ENCODE assay signal across 29 cellular contexts in the genomic region with DNA sequence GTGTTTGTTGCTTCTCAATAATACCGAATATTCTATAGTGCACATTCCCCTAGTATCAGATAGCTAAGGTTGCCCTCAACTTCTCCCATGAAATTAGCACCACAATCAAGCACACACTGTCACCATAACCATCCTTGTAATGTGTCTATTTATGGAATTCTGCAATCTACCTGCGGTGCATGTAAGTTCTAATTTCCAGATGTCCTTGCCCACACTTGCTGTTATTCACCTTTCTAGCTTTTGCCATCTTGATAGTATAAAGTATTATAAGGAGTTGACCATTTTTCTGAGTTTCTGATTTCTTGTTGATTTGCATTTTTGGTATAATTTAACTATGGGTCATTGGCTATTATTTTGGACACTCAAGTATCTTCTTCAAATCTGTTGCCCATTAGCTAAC.
"Had no signal": no experiment of that assay in that cellular context is flagged by ENCODE, and none has a peak within 500 bp of the region (broad histone marks: within the 10 kb centered on the region; RNA-seq: fewer than 3 reads in every experiment).

No MANE protein-coding gene starts in this region.

- H3K4me3 ChIP-seq: stomach, suprapubic skin, testis, thoracic aorta, thyroid gland, tibial artery, tibial nerve, transverse colon, upper lobe of left lung, upper lobe of right lung, uterus, vagina had no signal

- ATAC-seq: stimulated activated effector memory CD8-positive, alpha-beta T cell treated with anti-CD3 and anti-CD28 coated beads, Interleukin-12 subunit alpha, Interleukin-12 subunit beta, amount 100 ng/mL, for 72 hours; stimulated activated memory B cell treated with anti-CD40 and anti-IgM and Interleukin-4, amounts not matched to agents 10 μg/mL and 1 μg/mL and 100 μg/mL, for 72 hours; stimulated activated naive B cell treated with anti-CD40 and anti-IgM and Interleukin-4, amounts not matched to agents 10 μg/mL and 1 μg/mL and 100 μg/mL, for 72 hours; stimulated activated naive CD8-positive, alpha-beta T cell treated with anti-CD3 and anti-CD28 coated beads, Interleukin-15, amount 100 ng/mL, for 72 hours; stimulated activated naive CD8-positive, alpha-beta T cell treated with anti-CD3 and anti-CD28 coated beads, Interleukin-15, Interleukin-2, amounts not matched to agents 100 U/mL and 50 U/mL, for 24 hours; upper lobe of right lung had no signal

- H3K27ac ChIP-seq: stomach, suprapubic skin, testis, thoracic aorta, thyroid gland, tibial artery, transverse colon, upper lobe of left lung, upper lobe of right lung, uterus, vagina had no signal

- H3K9me3 Mint-ChIP-seq: stimulated activated effector memory CD8-positive, alpha-beta T cell treated with anti-CD3 and anti-CD28 coated beads, Interleukin-12 subunit alpha, Interleukin-12 subunit beta, amount 100 ng/mL, for 72 hours; type B pancreatic cell had no signal

- H3K4me1 ChIP-seq: stomach, testis, thyroid gland, tibial artery, upper lobe of left lung, upper lobe of right lung, uterus, vagina had no signal

- H3K27me3 ChIP-seq: stomach, suprapubic skin, testis, thyroid gland, tibial artery, tibial nerve, transverse colon, upper lobe of left lung, upper lobe of right lung, uterus, vagina had no signal

- H3K4me1 Mint-ChIP-seq: stimulated activated memory B cell treated with anti-CD40 and anti-IgM and Interleukin-4, amounts not matched to agents 10 μg/mL and 1 μg/mL and 100 μg/mL, for 72 hours; stimulated activated naive B cell treated with anti-CD40 and anti-IgM and Interleukin-4, amounts not matched to agents 10 μg/mL and 1 μg/mL and 100 μg/mL, for 72 hours had no signal

- H3K36me3 ChIP-seq: stomach, suprapubic skin, thoracic aorta, thyroid gland, tibial artery, tibial nerve, transverse colon, upper lobe of left lung, upper lobe of right lung, uterus, vagina had no signal

- H3K4me3 Mint-ChIP-seq: stimulated activated effector memory CD8-positive, alpha-beta T cell treated with anti-CD3 and anti-CD28 coated beads, Interleukin-12 subunit alpha, Interleukin-12 subunit beta, amount 100 ng/mL, for 72 hours; stimulated activated memory B cell treated with anti-CD40 and anti-IgM and Interleukin-4, amounts not matched to agents 10 μg/mL and 1 μg/mL and 100 μg/mL, for 72 hours; stimulated activated naive B cell treated with anti-CD40 and anti-IgM and Interleukin-4, amounts not matched to agents 10 μg/mL and 1 μg/mL and 100 μg/mL, for 72 hours; stimulated activated naive CD8-positive, alpha-beta T cell treated with anti-CD3 and anti-CD28 coated beads, Interleukin-15, amount 100 ng/mL, for 72 hours; stimulated activated naive CD8-positive, alpha-beta T cell treated with anti-CD3 and anti-CD28 coated beads, Interleukin-15, Interleukin-2, amounts not matched to agents 100 ng/mL and 50 ng/mL, for 24 hours; type B pancreatic cell had no signal

- H3K27ac Mint-ChIP-seq: stimulated activated effector memory CD8-positive, alpha-beta T cell treated with anti-CD3 and anti-CD28 coated beads, Interleukin-12 subunit alpha, Interleukin-12 subunit beta, amount 100 ng/mL, for 72 hours; stimulated activated memory B cell treated with anti-CD40 and anti-IgM and Interleukin-4, amounts not matched to agents 10 μg/mL and 1 μg/mL and 100 μg/mL, for 72 hours; stimulated activated naive B cell treated with anti-CD40 and anti-IgM and Interleukin-4, amounts not matched to agents 10 μg/mL and 1 μg/mL and 100 μg/mL, for 72 hours; stimulated activated naive CD8-positive, alpha-beta T cell treated with anti-CD3 and anti-CD28 coated beads, Interleukin-15, amount 100 ng/mL, for 72 hours; stimulated activated naive CD8-positive, alpha-beta T cell treated with anti-CD3 and anti-CD28 coated beads, Interleukin-15, Interleukin-2, amounts not matched to agents 100 ng/mL and 50 ng/mL, for 24 hours; type B pancreatic cell had no signal

- H3K27me3 Mint-ChIP-seq: stimulated activated memory B cell treated with anti-CD40 and anti-IgM and Interleukin-4, amounts not matched to agents 10 μg/mL and 1 μg/mL and 100 μg/mL, for 72 hours; stimulated activated naive B cell treated with anti-CD40 and anti-IgM and Interleukin-4, amounts not matched to agents 10 μg/mL and 1 μg/mL and 100 μg/mL, for 72 hours; stimulated activated naive CD8-positive, alpha-beta T cell treated with anti-CD3 and anti-CD28 coated beads, Interleukin-15, amount 100 ng/mL, for 72 hours had no signal

- FAIRE-seq: urothelium cell line had no signal

- H3K36me3 Mint-ChIP-seq: stimulated activated effector memory CD8-positive, alpha-beta T cell treated with anti-CD3 and anti-CD28 coated beads, Interleukin-12 subunit alpha, Interleukin-12 subunit beta, amount 100 ng/mL, for 72 hours; stimulated activated memory B cell treated with anti-CD40 and anti-IgM and Interleukin-4, amounts not matched to agents 10 μg/mL and 1 μg/mL and 100 μg/mL, for 72 hours had no signal

- DNase-seq: stimulated activated CD4-positive, alpha-beta T cell treated with anti-CD3 and anti-CD28 coated beads, Interleukin-2, amount 100 ng/mL, for 48 hours; stimulated activated CD4-positive, alpha-beta T cell treated with anti-CD3 and anti-CD28 coated beads, Interleukin-4, amount 100 ng/mL, for 1 hour; stimulated activated CD4-positive, alpha-beta T cell treated with anti-CD3 and anti-CD28 coated beads, Interleukin-4, amount 100 ng/mL, for 24 hours; stimulated activated CD4-positive, alpha-beta T cell treated with anti-CD3 and anti-CD28 coated beads, Interleukin-4, amount 100 ng/mL, for 4 hours; stimulated activated CD8-positive, alpha-beta memory T cell treated with anti-CD3 and anti-CD28 coated beads, Interleukin-4, amount 100 ng/mL, for 48 hours; stimulated activated naive B cell treated with anti-CD40 and anti-IgM and Interleukin-4, amounts not matched to agents 10 μg/mL and 1 μg/mL and 100 μg/mL, for 72 hours; stimulated activated naive CD4-positive, alpha-beta T cell; stimulated activated naive CD4-positive, alpha-beta T cell treated with Interleukin-2 at 50 U/mL for 16 hours; stimulated activated naive CD8-positive, alpha-beta T cell treated with anti-CD3 and anti-CD28 coated beads, Interleukin-15, amount 100 ng/mL, for 72 hours; stimulated activated naive CD8-positive, alpha-beta T cell treated with anti-CD3 and anti-CD28 coated beads, Interleukin-15, Interleukin-2, amounts not matched to agents 100 U/mL and 50 U/mL, for 24 hours; stomach; substantia nigra; testis; thyroid gland; tibial artery; transverse colon; trophoblast cell; upper lobe of left lung; upper lobe of right lung; uterus had no signal

- H3K9me3 ChIP-seq: stomach, suprapubic skin, testis, thoracic aorta, thyroid gland, transverse colon, upper lobe of left lung, upper lobe of right lung, uterus, vagina had no signal
